In genomic region chr5:65621961-65622360, GRCh38 we compare ENCODE assay signal across 1 cellular context. TPM values are rescaled to one million over a fixed set of nuclear protein-coding genes. Genes with fewer than 3 reads are reported as not detected.
"Had no signal": no experiment of that assay in that cellular context is flagged by ENCODE, and none has a peak within 500 bp of the region (broad histone marks: within the 10 kb centered on the region; RNA-seq: fewer than 3 reads in every experiment).

No MANE protein-coding gene starts in this region.

RNA-seq across cellular contexts. Expression of gene SHLD3, which starts 2.9 kb away (rescaled TPM):
- total RNA-seq: ascending aorta had no signal
